In the genomic region with DNA sequence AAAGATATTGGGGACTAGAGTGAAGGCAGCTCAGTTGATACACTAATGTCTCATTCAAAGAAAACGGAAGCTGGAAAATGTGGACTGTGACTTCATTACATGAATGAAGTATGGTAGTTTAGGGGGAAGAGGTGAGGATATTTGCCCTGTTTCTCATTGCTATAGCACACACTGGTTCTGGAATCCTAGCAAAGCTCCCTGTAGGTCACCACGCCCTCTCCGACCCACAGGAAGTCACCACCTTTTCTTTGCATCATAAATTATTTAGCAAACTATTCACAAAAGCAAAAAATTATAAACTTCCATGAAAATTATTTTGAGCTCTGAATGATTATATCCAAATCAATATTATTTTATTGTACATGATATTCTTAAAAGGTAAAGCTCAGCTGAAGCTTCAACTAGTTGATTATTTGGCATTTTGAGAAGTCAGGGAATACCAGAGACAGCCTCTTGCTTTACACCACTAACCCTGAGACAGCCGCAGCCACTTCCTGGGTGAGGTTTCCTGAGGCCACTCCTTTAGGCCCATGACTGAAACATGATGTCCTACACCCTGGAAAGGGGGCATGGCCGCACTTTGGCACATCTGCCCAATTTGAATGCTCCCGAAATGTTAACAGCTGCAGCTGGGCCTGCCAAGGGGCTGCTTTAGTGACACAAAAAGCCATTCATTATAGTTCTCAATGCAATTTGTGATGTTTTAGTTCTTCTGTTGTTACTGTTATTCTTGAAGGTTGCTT, we compare ENCODE assay signal across 9 cellular contexts. TPM values are rescaled to one million over a fixed set of nuclear protein-coding genes. Genes with fewer than 3 reads are reported as not detected.
A peak's percentile ranks its signal among the peaks of the same experiment; 100 is the strongest.
DNase-seq lines count a peak whose midpoint lies in the region; ATAC-seq lines count a peak whose summit lies in the region.
"Had no signal": no experiment of that assay in that cellular context is flagged by ENCODE, and none has a peak within 500 bp of the region (broad histone marks: within the 10 kb centered on the region; RNA-seq: fewer than 3 reads in every experiment).

No MANE protein-coding gene starts in this region.

- H4K8ac ChIP-seq in neuronal stem cell (ENCODE audit: low read depth, low read length) (no peak overlapping the region), trophoblast cell (ENCODE audit: low read depth, low read length) (no peak overlapping the region)

- peak; percentile 72 for ATAC-seq in GM21515 (IDR thresholded peaks at IDR 0.05; ENCODE audit: unreplicated experiment)

- H3K27me3 ChIP-seq in neuronal stem cell (ENCODE audit: control insufficient read depth in 3 of 3, insufficient read depth in 3 of 3, low read depth in 1 of 3, low read length in 3 of 3) (no peaks in the 10 kb centered on the region), trophoblast cell (ENCODE audit: insufficient read depth, low read length) (no peaks in the 10 kb centered on the region)
- H3K27me3 ChIP-seq: cardiac muscle cell had no signal

- no peaks in the 10 kb centered on the region for H3K4me1 ChIP-seq in neuronal stem cell (ENCODE audit: control insufficient read depth in 2 of 2, insufficient read depth in 1 of 2, low read depth in 1 of 2, low read length in 2 of 2)
- peaks cover 0 to 2% of the 10 kb centered on the region in 2 experiments for H3K4me1 ChIP-seq in trophoblast cell (ENCODE audit: control insufficient read depth in 1 of 2, insufficient read depth in 2 of 2, low read length in 2 of 2)

- H2BK15ac ChIP-seq in neuronal stem cell (ENCODE audit: low read length): no peak overlapping the region

- WGBS in neuronal stem cell (ENCODE audit: extremely low coverage in 2 of 2, insufficient read length in 2 of 2, insufficient replicate concordance in 1 of 2), 2 donors: no CpG with 5 or more reads among the region's 6 CpGs
- no CpG with 5 or more reads among the region's 6 CpGs for WGBS in trophoblast cell (ENCODE audit: extremely low coverage, insufficient coverage, insufficient read length)

- H2BK12ac ChIP-seq in neuronal stem cell (ENCODE audit: low read length) (no peak overlapping the region), trophoblast cell (ENCODE audit: low read length) (no peak overlapping the region)

- no peak overlapping the region for H2AFZ ChIP-seq in neuronal stem cell (ENCODE audit: low read length)
- no peak overlapping the region for H2AFZ ChIP-seq in trophoblast cell (ENCODE audit: insufficient read depth, low read length, poor library complexity)

- no peak overlapping the region for H3K23ac ChIP-seq in neuronal stem cell (ENCODE audit: low read depth, low read length, poor library complexity)
- H3K23ac ChIP-seq in trophoblast cell (ENCODE audit: low read length): no peak overlapping the region

- no peaks in the 10 kb centered on the region for H3K79me2 ChIP-seq in trophoblast cell (ENCODE audit: control insufficient read depth, insufficient read depth, low read length, poor library complexity)

- H3K14ac ChIP-seq in neuronal stem cell (ENCODE audit: low read length) (no peak overlapping the region), trophoblast cell (ENCODE audit: low read length) (no peak overlapping the region)

- no peak overlapping the region for H2AK5ac ChIP-seq in neuronal stem cell (ENCODE audit: low read depth, low read length)
- no peak overlapping the region for H2AK5ac ChIP-seq in trophoblast cell (ENCODE audit: low read length)

- no peak overlapping the region for H3K18ac ChIP-seq in neuronal stem cell (ENCODE audit: low read length)
- no peak overlapping the region for H3K18ac ChIP-seq in trophoblast cell (ENCODE audit: low read length)

- H3K9ac ChIP-seq in neuronal stem cell (ENCODE audit: low read depth, low read length, poor library complexity) (no peak overlapping the region), trophoblast cell (ENCODE audit: low read length) (no peak overlapping the region)

- H3K4ac ChIP-seq in neuronal stem cell (ENCODE audit: low read length): no peak overlapping the region
- H3K4ac ChIP-seq in trophoblast cell (ENCODE audit: low read depth, low read length): no peak overlapping the region

- no peak overlapping the region for H2BK5ac ChIP-seq in neuronal stem cell (ENCODE audit: low read length)
- no peak overlapping the region for H2BK5ac ChIP-seq in trophoblast cell (ENCODE audit: low read depth, low read length, poor library complexity)

- H3K79me1 ChIP-seq in neuronal stem cell (ENCODE audit: low read depth, low read length) (no peaks in the 10 kb centered on the region), trophoblast cell (ENCODE audit: low read length) (no peaks in the 10 kb centered on the region)

- no peak overlapping the region for H3K27ac ChIP-seq in neuronal stem cell (replicated peaks; ENCODE audit: low read length)
- H3K27ac ChIP-seq in trophoblast cell (ENCODE audit: low read depth, low read length): no peak overlapping the region
- H3K27ac ChIP-seq: cardiac muscle cell had no signal

- no peak overlapping the region for H3K4me2 ChIP-seq in neuronal stem cell (ENCODE audit: insufficient read depth, low read length, poor library complexity, severe bottlenecking)
- no peak overlapping the region for H3K4me2 ChIP-seq in trophoblast cell (ENCODE audit: low read length)

- H2BK120ac ChIP-seq in neuronal stem cell (ENCODE audit: low read depth, low read length): no peak overlapping the region
- no peak overlapping the region for H2BK120ac ChIP-seq in trophoblast cell (ENCODE audit: insufficient read depth, low read length, poor library complexity)

- no peaks in the 10 kb centered on the region for H3K9me3 ChIP-seq in neuronal stem cell (replicated peaks in 1 of 2; ENCODE audit: control insufficient read depth in 2 of 2, insufficient read depth in 1 of 2, low read depth in 1 of 2, low read length in 2 of 2)
- no peaks in the 10 kb centered on the region for H3K9me3 ChIP-seq in trophoblast cell (ENCODE audit: insufficient read depth, low read depth, low read length)

- no peak overlapping the region for H4K12ac ChIP-seq in trophoblast cell (ENCODE audit: low read depth, low read length)

- H4K91ac ChIP-seq in neuronal stem cell (ENCODE audit: low read depth, low read length, poor library complexity) (no peak overlapping the region), trophoblast cell (ENCODE audit: low read depth, low read length) (no peak overlapping the region)

- DNase-seq in T-helper 9 cell: peak; percentile 5
- peak; percentile 40 for DNase-seq in foreskin melanocyte
- DNase-seq in stimulated activated CD8-positive, alpha-beta memory T cell treated with anti-CD3 and anti-CD28 coated beads, Interleukin-15, amount 100 ng/mL, for 4 hours (ENCODE audit: low read depth in 2 of 2): peak; percentile 12 to 14
- DNase-seq in neuronal stem cell (ENCODE audit: low spot score): no peak
- no peak for DNase-seq in kidney tubule cell (ENCODE audit: low spot score)
- no peak for DNase-seq in NCI-H1092 treated with DMSO at 0.1 percent for 48 hours (lab: John Stamatoyannopoulos, UW)
- DNase-seq in trophoblast cell: no peak

- H3K4me3 ChIP-seq in neuronal stem cell (ENCODE audit: low read length in 2 of 2) (no peak overlapping the region), trophoblast cell (ENCODE audit: low read depth, low read length) (no peak overlapping the region)
- H3K4me3 ChIP-seq: cardiac muscle cell had no signal

- H3K36me3 ChIP-seq in neuronal stem cell (replicated peaks in 1 of 2; ENCODE audit: control insufficient read depth in 2 of 2, insufficient read depth in 2 of 2, low read length in 2 of 2) (no peaks in the 10 kb centered on the region), trophoblast cell (ENCODE audit: control insufficient read depth in 1 of 2, insufficient read depth in 2 of 2, low read length in 2 of 2) (no peaks in the 10 kb centered on the region)
- H3K36me3 ChIP-seq: cardiac muscle cell had no signal

RNA-seq across cellular contexts. Expression of a gene that starts 50.0 kb away (rescaled TPM):
- 10.6 TPM for polyA plus RNA-seq in neuronal stem cell (2013, experiment 1 of 2)
- polyA plus RNA-seq in neuronal stem cell (2013, experiment 2 of 2): 9.7 TPM
- 14.4 and 15.0 TPM in 2 replicates for polyA plus RNA-seq in trophoblast cell (2013)

Comparison
In these comparisons a context has a peak if more than half of its experiments do, and no peak if none do; other contexts are left out.
1. DNase-seq: peak in T-helper 9 cell (single experiment), foreskin melanocyte (single experiment) and stimulated activated CD8-positive, alpha-beta memory T cell treated with anti-CD3 and anti-CD28 coated beads, Interleukin-15, amount 100 ng/mL, for 4 hours (2 of 2); none in neuronal stem cell (single experiment), kidney tubule cell (single experiment), NCI-H1092 treated with DMSO at 0.1 percent for 48 hours (single experiment) and trophoblast cell (0 of 2).